Comparison of ENCODE assay signal across 9 cellular contexts in genomic region chr9:4491621-4491975, GRCh38. TPM values are rescaled to one million over a fixed set of nuclear protein-coding genes. Genes with fewer than 3 reads are reported as not detected.
DNase-seq lines count a peak whose midpoint lies in the region; ATAC-seq, FAIRE-seq and TF ChIP-seq lines count a peak whose summit lies in the region.
"Had no signal": no experiment of that assay in that cellular context is flagged by ENCODE, and none has a peak within 500 bp of the region (broad histone marks: within the 10 kb centered on the region; RNA-seq: fewer than 3 reads in every experiment).

No MANE protein-coding gene starts in this region.

- peak overlapping the region; percentile 97 for H3K4me3 ChIP-seq in ACC112 (ENCODE audit: low read depth, low read length)
- H3K4me3 ChIP-seq in lung, result peak overlapping the region; percentile 16

- H3K79me2 ChIP-seq in ACC112 (ENCODE audit: control insufficient read depth, insufficient read depth, low read length, unreplicated experiment), result peaks cover 58% of the 10 kb centered on the region

- H3K27me3 ChIP-seq in ACC112 (ENCODE audit: insufficient read depth, low read length) (no peaks in the 10 kb centered on the region), lung (ENCODE audit: control insufficient read depth, insufficient read depth) (no peaks in the 10 kb centered on the region)

- peak; percentile 50 for FAIRE-seq in GM12892 (lab: Jason Lieb, UNC)

- H3K36me3 ChIP-seq in ACC112 (ENCODE audit: insufficient read depth, low read length), result no peaks in the 10 kb centered on the region
- no peaks in the 10 kb centered on the region for H3K36me3 ChIP-seq in lung (ENCODE audit: control insufficient read depth in 2 of 2, insufficient read depth in 2 of 2, low read length in 2 of 2)

- peaks cover 4% of the 10 kb centered on the region for H3K36me3 Mint-ChIP-seq in central memory CD8-positive, alpha-beta T cell (ENCODE audit: insufficient read depth)
- no peaks in the 10 kb centered on the region for H3K36me3 Mint-ChIP-seq in CD14-positive monocyte

- H3K27ac Mint-ChIP-seq in central memory CD8-positive, alpha-beta T cell (ENCODE audit: low read depth), result peak overlapping the region; percentile 70
- H3K27ac Mint-ChIP-seq in CD14-positive monocyte, result no peak overlapping the region

- no peaks in the 10 kb centered on the region for H3K9me3 Mint-ChIP-seq in central memory CD8-positive, alpha-beta T cell
- peaks cover 0 to 7% (median 3%) of the 10 kb centered on the region in 7 donors for H3K9me3 Mint-ChIP-seq in CD14-positive monocyte

- H3K4me1 ChIP-seq in ACC112 (ENCODE audit: control insufficient read depth, insufficient read depth, low read length, unreplicated experiment) (peaks cover 40% of the 10 kb centered on the region), lung (ENCODE audit: control insufficient read depth in 2 of 2, insufficient read depth in 2 of 2, low read length in 2 of 2) (peaks cover 0 to 10% of the 10 kb centered on the region in 2 donors)

- intact Hi-C loops in CD14-positive monocyte (cut with micrococcal nuclease), result no loop called here

- 24 to 36% methylated on average over 7 of the region's 7 CpGs for WGBS in lung, 2 donors

- DNase-seq in GM12892 (ENCODE audit: insufficient read length) (no peak), lung (ENCODE audit: low spot score) (peak; percentile 54), CD14-positive monocyte (ENCODE audit: low spot score) (no peak), SHP77 treated with DMSO at 0.1 percent for 48 hours (lab: John Stamatoyannopoulos, UW) (no peak), T-helper 9 cell (no peak)
- no peak for DNase-seq in central memory CD8-positive, alpha-beta T cell (ENCODE audit: low spot score in 2 of 2)
- DNase-seq: erythroblast had no signal

- TF ChIP-seq POLR2A in GM12892 (IDR thresholded peaks at IDR 0.05; ENCODE audit: low read depth, low read length), result no peak

- TF ChIP-seq CTCF in lung (IDR thresholded peaks at IDR 0.05; ENCODE audit: control extremely low read depth, extremely low read depth) (no peak), CD14-positive monocyte (IDR thresholded peaks at IDR 0.05) (no peak)

- H2AFZ ChIP-seq in ACC112 (ENCODE audit: low read length, unreplicated experiment), result no peak overlapping the region

- peak overlapping the region; percentile 81 for H3K4me3 Mint-ChIP-seq in central memory CD8-positive, alpha-beta T cell
- peak overlapping the region in 1 of 2 donors; percentile 86 for H3K4me3 Mint-ChIP-seq in CD14-positive monocyte

- no peaks in the 10 kb centered on the region for H3K9me3 ChIP-seq in lung (ENCODE audit: control insufficient read depth in 2 of 2, insufficient read depth in 1 of 2, low read length in 1 of 2)

- no peak for ATAC-seq in central memory CD8-positive, alpha-beta T cell (replicated peaks; ENCODE audit: extremely low read depth, poor library complexity, severe bottlenecking)
- ATAC-seq in lung (ENCODE audit: insufficient read depth, low FRiP score) (no peak), GM18868 (IDR thresholded peaks at IDR 0.05; ENCODE audit: unreplicated experiment) (no peak)

- H3K27ac ChIP-seq in ACC112 (ENCODE audit: low read depth, low read length) (no peak overlapping the region), lung (ENCODE audit: low read depth in 1 of 2, low read length in 1 of 2) (no peak overlapping the region)

- H3K27me3 Mint-ChIP-seq in central memory CD8-positive, alpha-beta T cell, result peaks cover 60% of the 10 kb centered on the region
- peaks cover 50 to 61% (median 53%) of the 10 kb centered on the region in 3 donors for H3K27me3 Mint-ChIP-seq in CD14-positive monocyte (ENCODE audit: low read depth in 3 of 3)

- H3K4me1 Mint-ChIP-seq in central memory CD8-positive, alpha-beta T cell, result peaks cover 14% of the 10 kb centered on the region
- peaks cover 14% of the 10 kb centered on the region for H3K4me1 Mint-ChIP-seq in CD14-positive monocyte

RNA-seq across cellular contexts. Expression of gene SLC1A1, which starts 1.3 kb away (rescaled TPM):
- polyA plus RNA-seq in GM12892 (2012; ENCODE audit: missing spikeins), result 14.4 TPM
- total RNA-seq in lung, result 10 to 100 TPM in 1 of 2 donors, 1 to 10 TPM in 1; 5.3 to 13.8 TPM
- 1 to 10 TPM; 5.1 to 5.6 TPM for polyA plus RNA-seq in lung
- not detected for polyA plus RNA-seq in CD14-positive monocyte

Comparison
In these comparisons a context has a peak if more than half of its experiments do, and no peak if none do; other contexts are left out.
1. RNA of gene SLC1A1, which starts 1.3 kb away (polyA plus RNA-seq): 5.1 to 5.6 TPM in lung; not detected in CD14-positive monocyte; every median in the first group is over 4 times any median in the second.